8 cellular contexts compared by ENCODE assay signal in the genomic region with DNA sequence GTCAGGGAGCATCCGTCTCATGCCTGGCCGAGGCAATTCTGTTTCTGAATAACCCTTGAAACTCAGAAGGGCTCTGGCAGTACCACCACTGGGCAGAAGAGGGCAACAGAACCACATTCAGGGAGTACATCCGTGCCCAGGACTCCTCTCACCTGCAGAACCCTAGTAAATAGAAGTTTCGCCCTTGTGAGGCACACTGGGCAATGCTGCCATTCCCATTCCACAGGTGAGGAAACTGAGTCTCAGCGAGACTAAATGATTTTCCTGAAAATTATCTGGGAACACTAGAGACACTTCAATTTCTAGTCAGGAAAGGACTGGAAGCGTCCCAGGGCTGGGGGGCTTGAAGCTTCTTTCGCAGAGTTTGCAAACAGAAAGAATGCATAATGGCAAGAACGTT.
A peak's percentile ranks its signal among the peaks of the same experiment; 100 is the strongest.
DNase-seq lines count a peak whose midpoint lies in the region; ATAC-seq and TF ChIP-seq lines count a peak whose summit lies in the region.

No MANE protein-coding gene starts in this region.

- TF ChIP-seq POLR2A in right lobe of liver (IDR thresholded peaks at IDR 0.05) = no peak

- no peaks in the 10 kb centered on the region for H3K9me3 Mint-ChIP-seq in activated CD4-positive, alpha-beta T cell treated with anti-CD3 and anti-CD28 coated beads for 36 hours (ENCODE audit: low read depth)
- H3K9me3 Mint-ChIP-seq in chondrocyte (ENCODE audit: low read depth) = no peaks in the 10 kb centered on the region

- ATAC-seq in HG02870 (IDR thresholded peaks at IDR 0.05; ENCODE audit: unreplicated experiment) (peak; percentile 97), right lobe of liver (peak; percentile 92 to 95 (median 93))
- peak; percentile 97 for ATAC-seq in activated CD4-positive, alpha-beta T cell treated with anti-CD3 and anti-CD28 coated beads for 36 hours

- H3K27ac ChIP-seq in right lobe of liver = no peak overlapping the region

- POLR2A ChIA-PET in activated CD4-positive, alpha-beta T cell treated with anti-CD3 and anti-CD28 coated beads for 36 hours (lab: Charles Lee) = no interaction called here

- CTCF ChIA-PET in activated CD4-positive, alpha-beta T cell treated with anti-CD3 and anti-CD28 coated beads for 36 hours (lab: Charles Lee) = interaction anchor here (0.7 to 3.3 kb wide), 12 partner anchors 13 to 425 kb away, joined by 3 to 22 read pairs (median 4); no protein-coding TSS in a partner anchor

- H3K27ac Mint-ChIP-seq in activated CD4-positive, alpha-beta T cell treated with anti-CD3 and anti-CD28 coated beads for 36 hours = no peak overlapping the region
- no peak overlapping the region for H3K27ac Mint-ChIP-seq in chondrocyte (ENCODE audit: unreplicated experiment)

- H3K9me3 ChIP-seq in right lobe of liver = no peaks in the 10 kb centered on the region

- no peaks in the 10 kb centered on the region for H3K4me1 Mint-ChIP-seq in activated CD4-positive, alpha-beta T cell treated with anti-CD3 and anti-CD28 coated beads for 36 hours
- H3K4me1 Mint-ChIP-seq in chondrocyte (ENCODE audit: low read depth) = peaks cover 10% of the 10 kb centered on the region

- 28% methylated on average over 8 of the region's 8 CpGs for WGBS in right lobe of liver (ENCODE audit: insufficient coverage, low coverage, low lambda C conversion rate, missing lambda C conversion rate)

- DNase-seq in NK-92 treated with Interleukin-12 subunit alpha and Interleukin-12 subunit beta, amount 100 ng/mL, for 24 hours (lab: John Stamatoyannopoulos, UW) = peak; percentile 55
- DNase-seq in NK-92 (lab: John Stamatoyannopoulos, UW; ENCODE audit: unreplicated experiment) (no peak), NCI-H2227 treated with DMSO at 0.1 percent for 48 hours (lab: John Stamatoyannopoulos, UW) (peak; percentile 62), chondrocyte (ENCODE audit: low spot score) (no peak), right lobe of liver (peak; percentile 65 to 82 (median 73))
- DNase-seq in activated CD4-positive, alpha-beta T cell treated with anti-CD3 and anti-CD28 coated beads for 36 hours = peak; percentile 85
- DNase-seq in stimulated activated CD8-positive, alpha-beta memory T cell treated with anti-CD3 and anti-CD28 coated beads, Interleukin-15, amount 100 ng/mL, for 24 hours (ENCODE audit: low read depth) = peak; percentile 12

- TF ChIP-seq CTCF in chondrocyte (IDR thresholded peaks at IDR 0.05) (peak; percentile 95), right lobe of liver (IDR thresholded peaks at IDR 0.05) (peak; percentile 78 to 93 (median 86))

- peaks cover 12% of the 10 kb centered on the region for H3K27me3 Mint-ChIP-seq in activated CD4-positive, alpha-beta T cell treated with anti-CD3 and anti-CD28 coated beads for 36 hours
- H3K27me3 Mint-ChIP-seq in chondrocyte (ENCODE audit: low read depth) = no peaks in the 10 kb centered on the region

- no peaks in the 10 kb centered on the region for H3K27me3 ChIP-seq in right lobe of liver

- intact Hi-C loops in activated CD4-positive, alpha-beta T cell treated with anti-CD3 and anti-CD28 coated beads for 36 hours (cut with DNase I, micrococcal nuclease) = loop anchor here (1.0 to 5.0 kb wide), 4 partner anchors 44 to 276 kb away; no protein-coding TSS in a partner anchor
- intact Hi-C loops in right lobe of liver (cut with DNase I) = no loop called here

- H3K4me3 ChIP-seq in right lobe of liver = no peak overlapping the region

- peaks cover 0 to 22% (median 6%) of the 10 kb centered on the region in 4 donors for H3K4me1 ChIP-seq in right lobe of liver

- no peaks in the 10 kb centered on the region for H3K36me3 ChIP-seq in right lobe of liver

- no peaks in the 10 kb centered on the region for H3K36me3 Mint-ChIP-seq in activated CD4-positive, alpha-beta T cell treated with anti-CD3 and anti-CD28 coated beads for 36 hours (ENCODE audit: low read depth)
- no peaks in the 10 kb centered on the region for H3K36me3 Mint-ChIP-seq in chondrocyte (ENCODE audit: low read depth)

- H3K4me3 Mint-ChIP-seq in activated CD4-positive, alpha-beta T cell treated with anti-CD3 and anti-CD28 coated beads for 36 hours = no peak overlapping the region
- H3K4me3 Mint-ChIP-seq in chondrocyte (ENCODE audit: unreplicated experiment) = no peak overlapping the region

Comparison
In these comparisons a context has a peak if more than half of its experiments do, and no peak if none do; other contexts are left out.
1. DNase-seq: peak in NK-92 treated with Interleukin-12 subunit alpha and Interleukin-12 subunit beta, amount 100 ng/mL, for 24 hours (single experiment), NCI-H2227 treated with DMSO at 0.1 percent for 48 hours (single experiment), activated CD4-positive, alpha-beta T cell treated with anti-CD3 and anti-CD28 coated beads for 36 hours (single experiment), right lobe of liver (3 of 3) and stimulated activated CD8-positive, alpha-beta memory T cell treated with anti-CD3 and anti-CD28 coated beads, Interleukin-15, amount 100 ng/mL, for 24 hours (single experiment); none in NK-92 (single experiment) and chondrocyte (single experiment).
2. intact Hi-C loops: an anchor here in activated CD4-positive, alpha-beta T cell treated with anti-CD3 and anti-CD28 coated beads for 36 hours (1.0 to 5.0 kb wide); none called in right lobe of liver.
3. Peak in every context shown above with its lines, with median percentiles within 50 percentile points of each other: ATAC-seq.